Comparison of ENCODE assay signal across 1 cellular context in the genomic region with DNA sequence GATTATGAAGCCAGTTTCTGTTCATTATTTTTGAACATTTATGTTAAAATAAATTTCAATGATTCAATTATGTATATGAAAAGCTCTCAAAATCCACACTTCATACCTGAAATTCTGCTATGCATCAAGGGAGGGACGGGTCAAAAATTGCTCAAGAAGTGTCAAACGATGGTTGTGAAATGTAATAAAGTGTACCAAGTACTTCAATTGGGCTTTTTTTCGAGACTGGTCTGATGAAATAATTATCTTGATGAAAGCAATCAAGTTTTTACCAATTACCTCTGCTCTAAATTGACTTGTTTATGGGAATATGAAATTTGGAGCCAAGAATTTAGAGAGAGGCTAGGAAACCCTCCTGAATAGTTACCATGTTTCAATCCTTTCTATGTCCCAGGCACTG.
TF ChIP-seq lines count a peak whose summit lies in the region.

No MANE protein-coding gene starts in this region.

TF ChIP-seq in K562, 482 proteins besides CTCF, POLR2A, EP300 and RAD21:
- peak; percentile 56 for TF ChIP-seq CEBPB (tag; IDR thresholded peaks at IDR 0.05)
- no peak for TF ChIP-seq CEBPG (CRISPR knock-in tag; IDR thresholded peaks at IDR 0.05)
- peak; percentile 45 to 51; a peak in 2 of 4 replicates for TF ChIP-seq CEBPG (tag; conservative IDR thresholded peaks at IDR 0.05 in 1 of 2, IDR thresholded peaks at IDR 0.05 in 1 of 2)
- no peak for TF ChIP-seq ZNF24 (IDR thresholded peaks at IDR 0.05)
